In the genomic region with DNA sequence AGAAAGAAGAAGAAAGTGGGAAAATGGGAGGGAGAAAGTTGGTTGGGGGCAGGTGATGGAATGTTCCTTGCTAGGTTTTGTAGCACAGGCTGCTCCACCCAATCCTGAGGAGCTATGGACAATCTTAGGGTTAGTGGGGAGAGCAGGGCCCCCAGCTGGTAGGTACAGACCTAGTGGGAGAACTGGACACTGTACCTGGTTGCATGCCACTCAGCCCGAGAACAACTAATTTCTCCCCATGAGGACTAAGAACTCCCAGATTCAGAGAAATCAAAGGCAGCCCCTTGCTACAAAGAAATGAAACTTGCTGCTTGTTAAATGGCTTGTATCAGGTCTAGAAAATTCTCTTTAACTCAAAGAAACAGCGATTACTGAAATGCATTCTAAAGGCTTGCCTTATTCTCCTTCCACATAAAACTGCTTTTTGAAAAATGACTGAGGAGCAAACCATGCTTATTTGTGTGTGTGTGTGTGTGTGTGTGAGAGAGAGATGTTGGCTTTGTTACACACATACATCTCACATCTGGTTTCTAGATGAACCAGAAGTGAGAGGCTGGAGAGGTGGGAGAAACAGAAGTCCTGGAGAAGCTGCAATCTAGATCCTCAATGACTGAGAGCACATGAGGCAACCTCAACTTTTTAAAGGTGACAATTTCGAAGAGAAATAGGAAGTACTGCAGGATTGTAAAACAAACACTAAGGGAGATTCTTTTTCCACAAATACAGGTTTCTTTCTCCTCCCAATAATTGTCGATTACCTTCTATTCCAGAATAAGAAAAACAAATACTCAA, we compare ENCODE assay signal across 1 cellular context.
TF ChIP-seq lines count a peak whose summit lies in the region.

No MANE protein-coding gene starts in this region.

TF ChIP-seq in SK-N-SH treated with all-trans-retinoic acid at 6 μM for 48 hours, 23 proteins besides CTCF, POLR2A, EP300 and RAD21 (continued from another document):
- TF ChIP-seq ZFP3 (CRISPR knock-in tag; IDR thresholded peaks at IDR 0.05): no peak
